Comparison of ENCODE assay signal across 1 cellular context in the genomic region with DNA sequence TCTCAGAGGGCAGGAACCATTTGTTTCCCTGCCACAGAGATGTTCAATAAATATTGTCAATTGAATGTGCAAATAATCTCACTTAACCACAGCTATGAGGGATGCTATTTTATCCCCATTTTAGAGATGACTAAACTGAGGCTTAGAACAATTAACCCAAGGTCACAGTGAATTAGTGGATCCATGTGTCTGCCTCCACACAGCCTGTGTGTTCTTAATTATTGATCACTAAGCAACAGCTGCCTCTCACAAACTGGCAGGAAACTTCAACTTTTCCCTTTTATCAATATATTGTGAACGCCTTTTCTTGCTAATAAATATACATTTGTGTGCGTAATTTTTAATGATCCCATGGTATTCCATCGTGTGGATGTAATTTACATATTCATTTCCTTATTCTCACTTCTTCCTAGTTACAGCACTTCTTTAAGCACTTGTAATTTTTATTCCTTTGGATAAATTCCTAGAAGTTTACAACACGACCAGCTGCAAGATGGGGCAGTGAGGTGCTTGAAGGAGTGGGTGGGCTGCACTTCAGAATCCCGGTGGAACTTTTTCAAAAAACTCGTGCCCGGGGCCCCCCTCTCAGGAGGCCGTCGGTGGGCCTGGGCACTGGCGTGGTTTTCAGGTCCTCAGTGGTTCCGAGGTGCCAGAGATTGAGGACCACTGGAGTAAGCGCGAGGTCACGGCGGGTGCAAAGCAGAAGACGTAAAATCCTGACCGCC.
A peak's percentile ranks its signal among the peaks of the same experiment; 100 is the strongest.
TF ChIP-seq lines count a peak whose summit lies in the region.

No MANE protein-coding gene starts in this region.

TF ChIP-seq in WTC11, 78 proteins besides CTCF, POLR2A, EP300 and RAD21 (continued from another document):
- TF ChIP-seq ETV6 (CRISPR knock-in tag; IDR thresholded peaks at IDR 0.05) (no peak), FOXP1 (CRISPR knock-in tag; IDR thresholded peaks at IDR 0.05; ENCODE audit: borderline replicate concordance) (no peak), ZNF281 (CRISPR knock-in tag; IDR thresholded peaks at IDR 0.05) (no peak), RORB (CRISPR knock-in tag; IDR thresholded peaks at IDR 0.05) (no peak), GTF2I (CRISPR knock-in tag; conservative IDR thresholded peaks at IDR 0.05) (peak; percentile 78; the same call in 1 of the 2 replicates)
